Comparison of ENCODE assay signal across 12 cellular contexts in the genomic region with DNA sequence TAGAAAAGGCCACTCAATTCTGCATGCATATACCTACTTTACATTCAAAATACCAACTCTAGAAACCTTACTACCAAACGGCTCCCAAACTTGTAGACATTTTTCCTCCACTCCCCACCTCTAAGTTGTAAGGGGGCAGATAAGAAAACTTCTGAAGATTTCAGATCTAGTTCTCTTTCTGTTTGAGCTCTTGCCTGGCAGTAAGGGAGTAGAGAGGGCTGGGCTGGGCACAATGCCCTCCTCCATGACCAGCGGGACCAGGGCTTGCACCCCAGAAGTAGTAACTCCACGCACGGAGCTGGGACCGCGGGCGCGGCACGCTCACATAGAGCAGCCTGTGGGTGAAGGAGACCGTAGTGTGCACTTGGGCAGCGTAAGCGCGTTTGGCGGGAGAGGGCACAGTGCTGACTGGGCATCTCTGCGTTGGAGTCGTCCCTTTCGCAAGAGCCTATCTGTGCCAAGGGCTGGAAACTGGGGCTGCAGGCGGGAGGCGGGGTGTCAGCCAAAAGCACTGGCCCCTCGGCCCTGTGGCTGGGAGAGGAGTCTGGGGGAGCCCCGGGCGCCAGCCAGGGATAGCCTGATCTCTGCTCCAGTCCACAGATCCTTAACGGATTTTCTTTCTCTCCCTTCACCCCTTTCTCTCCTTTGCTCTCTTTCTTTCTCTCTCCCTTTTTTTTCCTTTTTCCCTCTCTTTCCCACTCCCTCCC. TPM values are rescaled to one million over a fixed set of nuclear protein-coding genes. Genes with fewer than 3 reads are reported as not detected.
A peak's percentile ranks its signal among the peaks of the same experiment; 100 is the strongest.
DNase-seq lines count a peak whose midpoint lies in the region; ATAC-seq and TF ChIP-seq lines count a peak whose summit lies in the region.
"Had no signal": no experiment of that assay in that cellular context is flagged by ENCODE, and none has a peak within 500 bp of the region (broad histone marks: within the 10 kb centered on the region; RNA-seq: fewer than 3 reads in every experiment).

No MANE protein-coding gene starts in this region.

- TF ChIP-seq CTCF in brain (conservative IDR thresholded peaks at IDR 0.05), result no peak

- no peaks in the 10 kb centered on the region for H3K36me3 Mint-ChIP-seq in brain

- peaks cover 29% of the 10 kb centered on the region for H3K4me1 Mint-ChIP-seq in brain
- H3K4me1 Mint-ChIP-seq: IgD-negative memory B cell had no signal

- H3K27ac Mint-ChIP-seq in brain, result peak overlapping the region in 3 of 5 experiments; percentile 49 to 88 (median 74)
- H3K27ac Mint-ChIP-seq: CD4-positive, alpha-beta memory T cell; IgD-negative memory B cell had no signal

- peaks cover 0 to 9% (median 4%) of the 10 kb centered on the region in 5 experiments for H3K9me3 Mint-ChIP-seq in brain

- peak overlapping the region; percentile 85 to 87 (median 86) for H3K4me3 Mint-ChIP-seq in brain
- H3K4me3 Mint-ChIP-seq: IgD-negative memory B cell had no signal

- ATAC-seq in GM21825 (IDR thresholded peaks at IDR 0.05; ENCODE audit: unreplicated experiment), result no peak
- ATAC-seq in GM21723 (IDR thresholded peaks at IDR 0.05; ENCODE audit: unreplicated experiment), result no peak
- ATAC-seq: body of pancreas had no signal

- peaks cover 12% of the 10 kb centered on the region for H3K27me3 Mint-ChIP-seq in brain

- DNase-seq in DMS53 treated with DMSO at 0.1 percent for 48 hours (lab: John Stamatoyannopoulos, UW; ENCODE audit: unreplicated experiment) (peak; percentile 35), NCI-H1417 treated with DMSO at 0.1 percent for 48 hours (lab: John Stamatoyannopoulos, UW) (peak; percentile 67), myocyte (ENCODE audit: low read depth) (peak; percentile 55), NCI-H510A (lab: John Stamatoyannopoulos, UW) (no peak), SIG-M5 treated with dmso at 0.1 percent for 504 hours (lab: John Stamatoyannopoulos, UW; ENCODE audit: unreplicated experiment) (no peak)
- DNase-seq: body of pancreas; CD4-positive, alpha-beta memory T cell; heart left ventricle had no signal

RNA-seq across cellular contexts. Expression of a gene that starts 32.4 kb away (rescaled TPM):
- 38.5 TPM for polyA plus RNA-seq in brain (ENCODE audit: insufficient read depth, low read depth, low replicate concordance)
- total RNA-seq in myocyte, result 2.4 and 7.9 TPM in 2 replicates
- 2.4 TPM for polyA plus RNA-seq in myocyte (2012)

Comparison
In these comparisons a context has a peak if more than half of its experiments do, and no peak if none do; other contexts are left out.
1. DNase-seq: peak in DMS53 treated with DMSO at 0.1 percent for 48 hours (single experiment), NCI-H1417 treated with DMSO at 0.1 percent for 48 hours (single experiment) and myocyte (single experiment); none in NCI-H510A (single experiment) and SIG-M5 treated with dmso at 0.1 percent for 504 hours (single experiment).